8 cellular contexts compared by ENCODE assay signal in genomic region chr1:6208723-6209660, GRCh38. TPM values are rescaled to one million over a fixed set of nuclear protein-coding genes. Genes with fewer than 3 reads are reported as not detected.
DNase-seq lines count a peak whose midpoint lies in the region; ATAC-seq, FAIRE-seq and TF ChIP-seq lines count a peak whose summit lies in the region.

No MANE protein-coding gene starts in this region.

- H3K79me2 ChIP-seq in HepG2 (ENCODE audit: insufficient read depth, low read length), result no peaks in the 10 kb centered on the region
- H3K79me2 ChIP-seq in endothelial cell of umbilical vein (ENCODE audit: control insufficient read depth, insufficient read depth, low read length), result no peaks in the 10 kb centered on the region

- dilution Hi-C loops in endothelial cell of umbilical vein (cut with MboI; ENCODE audit: extremely low pct_ligation_motif_present, low sequenced_read_pairs), result no loop called here

- H3K27me3 Mint-ChIP-seq in T-helper 17 cell, result no peaks in the 10 kb centered on the region
- peaks cover 25 to 53% (median 25%) of the 10 kb centered on the region in 3 donors for H3K27me3 Mint-ChIP-seq in naive B cell

- no peaks in the 10 kb centered on the region for H4K20me1 ChIP-seq in HepG2 (ENCODE audit: insufficient read depth, low read length)
- H4K20me1 ChIP-seq in endothelial cell of umbilical vein (replicated peaks; ENCODE audit: control insufficient read depth, extremely low read depth, insufficient read depth, low read length), result no peaks in the 10 kb centered on the region

- no peak for DNase-seq in HepG2 (ENCODE audit: low spot score)
- peak in 1 of 3 donors; percentile 22 for DNase-seq in T-helper 17 cell
- peak; percentile 57 for DNase-seq in endothelial cell of umbilical vein (ENCODE audit: low read depth, low spot score)
- no peak for DNase-seq in naive B cell
- no peak for DNase-seq in DMS79 treated with DMSO at 0.1 percent for 48 hours (lab: John Stamatoyannopoulos, UW)
- DNase-seq in stimulated activated naive CD4-positive, alpha-beta T cell (lab: John Stamatoyannopoulos, UW), result no peak

- H3K9me3 ChIP-seq in liver (ENCODE audit: control insufficient read depth in 4 of 4, low read length in 3 of 4) (no peaks in the 10 kb centered on the region), HepG2 (ENCODE audit: low read length) (no peaks in the 10 kb centered on the region), T-helper 17 cell (ENCODE audit: control insufficient read depth, low read length, poor library complexity, severe bottlenecking) (no peaks in the 10 kb centered on the region), endothelial cell of umbilical vein (replicated peaks; ENCODE audit: control insufficient read depth, insufficient read depth, low read length) (no peaks in the 10 kb centered on the region)

- H3K9me3 Mint-ChIP-seq in naive B cell, result peaks cover 0 to 2% (median 0%) of the 10 kb centered on the region in 7 donors

- H3K27ac ChIP-seq in liver (ENCODE audit: low read depth in 1 of 2, low read length in 2 of 2) (no peak overlapping the region), HepG2 (ENCODE audit: extremely low read length, insufficient read depth, low read length) (no peak overlapping the region), endothelial cell of umbilical vein (ENCODE audit: insufficient read depth, low read depth, low read length) (no peak overlapping the region)

- H3K36me3 ChIP-seq in liver (ENCODE audit: control insufficient read depth in 4 of 4, insufficient read depth in 3 of 4, low read depth in 1 of 4, low read length in 3 of 4) (peaks cover 0 to 11% (median 7%) of the 10 kb centered on the region in 4 donors), HepG2 (replicated peaks in 1 of 2; ENCODE audit: control insufficient read depth in 1 of 2, insufficient read depth in 2 of 2, low read length in 2 of 2) (peaks cover 7 to 18% of the 10 kb centered on the region in 2 experiments; a peak in 4 of 5 replicates), endothelial cell of umbilical vein (ENCODE audit: control insufficient read depth in 2 of 2, extremely low read depth in 1 of 2, insufficient read depth in 2 of 2, low read length in 2 of 2) (no peaks in the 10 kb centered on the region)

- H3K36me3 Mint-ChIP-seq in T-helper 17 cell (ENCODE audit: low read depth), result no peaks in the 10 kb centered on the region
- no peaks in the 10 kb centered on the region for H3K36me3 Mint-ChIP-seq in naive B cell

- TF ChIP-seq POLR2A in HepG2 (IDR thresholded peaks at IDR 0.05; ENCODE audit: insufficient read depth in 1 of 2, low read depth in 2 of 2, low read length in 2 of 2) (no peak), endothelial cell of umbilical vein (IDR thresholded peaks at IDR 0.05; ENCODE audit: low read depth, low read length) (no peak)

- ATAC-seq in HepG2 (no peak), T-helper 17 cell (peak; percentile 29), naive B cell (ENCODE audit: low read depth in 2 of 2) (peak; percentile 47 to 49), GM21825 (IDR thresholded peaks at IDR 0.05; ENCODE audit: unreplicated experiment) (no peak)

- H3K4me3 ChIP-seq in liver (ENCODE audit: low read depth in 1 of 3, low read length in 3 of 3) (peak overlapping the region in 1 of 3 donors; percentile 20), HepG2 (replicated peaks in 1 of 3; ENCODE audit: insufficient read depth in 1 of 3, low read depth in 2 of 3, low read length in 3 of 3) (no peak overlapping the region), endothelial cell of umbilical vein (replicated peaks in 1 of 3; ENCODE audit: insufficient read depth in 1 of 3, low read depth in 1 of 3, low read length in 3 of 3) (peak overlapping the region in 2 of 3 experiments; percentile 39 to 45)

- H3K9ac ChIP-seq in liver (ENCODE audit: low read depth in 1 of 2, low read length in 2 of 2), result no peak overlapping the region
- H3K9ac ChIP-seq in HepG2 (ENCODE audit: insufficient read depth, low read depth, low read length), result no peak overlapping the region
- H3K9ac ChIP-seq in endothelial cell of umbilical vein (replicated peaks; ENCODE audit: extremely low read depth, insufficient read depth, low read length), result no peak overlapping the region

- 56% methylated on average over 99 of the region's 99 CpGs for WGBS in liver
- 98% methylated on average over 99 of the region's 99 CpGs for WGBS in HepG2 (ENCODE audit: low lambda C conversion rate)

- H3K4me1 Mint-ChIP-seq in T-helper 17 cell, result peaks cover 9% of the 10 kb centered on the region
- H3K4me1 Mint-ChIP-seq in naive B cell, result peaks cover 0 to 29% (median 10%) of the 10 kb centered on the region in 3 donors

- no peaks in the 10 kb centered on the region for H3K9me1 ChIP-seq in endothelial cell of umbilical vein (replicated peaks; ENCODE audit: control insufficient read depth, extremely low read depth, insufficient read depth, low read length)

- TF ChIP-seq CTCF in liver (IDR thresholded peaks at IDR 0.05; ENCODE audit: low read depth, low read length, missing input control) (peak; percentile 47), HepG2 (CRISPR knock-in tag; IDR thresholded peaks at IDR 0.05) (no peak), endothelial cell of umbilical vein (IDR thresholded peaks at IDR 0.05; ENCODE audit: extremely low read depth in 1 of 2, insufficient read depth in 1 of 2, low read depth in 1 of 2, low read length in 2 of 2) (peak; percentile 44 to 78)

- no peak overlapping the region for H3K4me2 ChIP-seq in HepG2 (ENCODE audit: low read depth, low read length)
- H3K4me2 ChIP-seq in endothelial cell of umbilical vein (ENCODE audit: insufficient read depth, low read length), result peak overlapping the region; percentile 54

- CTCF ChIA-PET in HepG2 (lab: Yijun Ruan, JAX; ENCODE audit: low intra/inter-chr PET ratio, low total read pairs) (no interaction called here), endothelial cell of umbilical vein (lab: Charles Lee) (interaction anchor here (0.6 to 3.3 kb wide), 6 partner anchors 11 to 156 kb away, joined by 3 to 26 read pairs (median 4); no protein-coding TSS in a partner anchor)

- peaks cover 3 to 29% (median 12%) of the 10 kb centered on the region in 4 donors for H3K4me1 ChIP-seq in liver (ENCODE audit: control insufficient read depth in 4 of 4, insufficient read depth in 4 of 4, low read length in 3 of 4)
- peaks cover 17% of the 10 kb centered on the region for H3K4me1 ChIP-seq in HepG2 (ENCODE audit: insufficient read depth, low read length)
- peaks cover 22% of the 10 kb centered on the region for H3K4me1 ChIP-seq in endothelial cell of umbilical vein (ENCODE audit: control insufficient read depth, extremely low read depth, insufficient read depth, low read length)

- POLR2A ChIA-PET in HepG2 (lab: Yijun Ruan, JAX), result no interaction called here
- POLR2A ChIA-PET in endothelial cell of umbilical vein (lab: Charles Lee), result no interaction called here

- in situ Hi-C loops in HepG2 (cut with HindIII; ENCODE audit: extremely low pct_ligation_motif_present, low pct_unique_long_range_greater_than_20kb), result no loop called here

- BruUV-seq in HepG2 (replicated peaks; lab: Mats Ljungman, UMichigan) (no TSS peak), endothelial cell of umbilical vein (replicated peaks; lab: Mats Ljungman, UMichigan) (no TSS peak)

- FAIRE-seq in HepG2 (lab: Jason Lieb, UNC) (no peak), endothelial cell of umbilical vein (lab: Jason Lieb, UNC) (peak; percentile 15)

- peak in 1 of 2 donors; percentile 16 for TF ChIP-seq RAD21 in liver (IDR thresholded peaks at IDR 0.05)
- no peak for TF ChIP-seq RAD21 in HepG2 (CRISPR knock-in tag; IDR thresholded peaks at IDR 0.05)

- H3K27me3 ChIP-seq in liver (ENCODE audit: control insufficient read depth in 4 of 4, insufficient read depth in 4 of 4, low read length in 3 of 4) (no peaks in the 10 kb centered on the region), HepG2 (ENCODE audit: control insufficient read depth in 1 of 2, insufficient read depth in 2 of 2, low read length in 2 of 2) (no peaks in the 10 kb centered on the region), endothelial cell of umbilical vein (ENCODE audit: control insufficient read depth in 2 of 2, insufficient read depth in 2 of 2, low read length in 2 of 2) (peaks cover 6 to 11% of the 10 kb centered on the region in 2 experiments)

- H3K4me3 Mint-ChIP-seq in T-helper 17 cell, result peak overlapping the region; percentile 83
- peak overlapping the region; percentile 45 to 83 (median 69) for H3K4me3 Mint-ChIP-seq in naive B cell

- H2AFZ ChIP-seq in HepG2 (ENCODE audit: low read length) (no peak overlapping the region), endothelial cell of umbilical vein (ENCODE audit: low read depth, low read length) (peak overlapping the region; percentile 96)

- intact Hi-C loops in HepG2 (cut with micrococcal nuclease; ENCODE audit: unreplicated experiment) (loop anchor here (10.0 kb wide), 1 partner anchor 624 kb away; no protein-coding TSS in a partner anchor), endothelial cell of umbilical vein (cut with micrococcal nuclease) (loop anchor here (2.0 kb wide), 1 partner anchor 184 kb away; the partner anchor contains the start of gene ACOT7)

- no peak overlapping the region for H3K27ac Mint-ChIP-seq in T-helper 17 cell
- H3K27ac Mint-ChIP-seq in naive B cell, result no peak overlapping the region

- TF ChIP-seq EP300 in HepG2 (IDR thresholded peaks at IDR 0.05; ENCODE audit: low read depth in 2 of 2, low read length in 2 of 2) (no peak), HepG2 (CRISPR knock-in tag; IDR thresholded peaks at IDR 0.05; ENCODE audit: borderline replicate concordance) (no peak)

RNA-seq across cellular contexts. Expression of gene RNF207, which starts 3.1 kb away (rescaled TPM):
- total RNA-seq in liver (10 to 100 TPM in 1 of 2 donors, 1 to 10 TPM in 1; 7.6 to 13.7 TPM), HepG2 (2016; rRNA removed; fragmentation: Illumina TruSeq; extraction: Trizol) (1.7 and 9.8 TPM in 2 replicates), T-helper 17 cell (10 to 100 TPM; 17.7 to 25.9 TPM), endothelial cell of umbilical vein (2.4 and 8.2 TPM in 2 replicates)
- polyA plus RNA-seq in liver (1 to 10 TPM; 3.3 to 4.0 TPM), HepG2 (2011; rRNA removed) (15.9 and 17.9 TPM in 2 replicates), endothelial cell of umbilical vein (3.2 and 9.6 TPM in 2 replicates), naive B cell (ENCODE audit: low read depth in 6 of 6) (under 1 TPM in 4 of 6 donors, not detected in 2; 0.12 to 0.61 (median 0.26) TPM)
- 2.0 and 3.0 TPM in 2 replicates for total RNA-seq in HepG2 (2016; cell fraction: cytosol; rRNA removed; fragmentation: Illumina TruSeq; extraction: Trizol; ENCODE audit: low read depth)
- 2.1 and 8.9 TPM in 2 replicates for total RNA-seq in HepG2 (2016; cell fraction: insoluble cytoplasmic fraction; rRNA removed; fragmentation: Illumina TruSeq; extraction: Trizol)
- 2.4 and 2.5 TPM in 2 replicates for total RNA-seq in HepG2 (2016; cell fraction: membrane; rRNA removed; fragmentation: Illumina TruSeq; extraction: Trizol)
- total RNA-seq in HepG2 (2016; cell fraction: nucleus; rRNA removed; fragmentation: Illumina TruSeq; extraction: Trizol), result 14.8 and 17.7 TPM in 2 replicates
- 3.1 and 5.5 TPM in 2 replicates for polyA plus RNA-seq in HepG2 (2011; cell fraction: cytosol; rRNA removed)
- polyA plus RNA-seq in HepG2 (2011; cell fraction: nucleus; rRNA removed), result 282 and 411 TPM in 2 replicates
- 3.9 and 4.0 TPM in 2 replicates for polyA plus RNA-seq in HepG2 (2012)
- 0.45 and 0.62 TPM in 2 replicates for polyA plus RNA-seq in HepG2 (2016; cell fraction: cytosol; fragmentation: Illumina TruSeq; extraction: Trizol; ENCODE audit: low read depth)
- polyA plus RNA-seq in HepG2 (2016; cell fraction: insoluble cytoplasmic fraction; fragmentation: Illumina TruSeq; extraction: Trizol; ENCODE audit: low read depth), result 1.8 and 3.9 TPM in 2 replicates
- 0.85 and 1.2 TPM in 2 replicates for polyA plus RNA-seq in HepG2 (2016; cell fraction: membrane; fragmentation: Illumina TruSeq; extraction: Trizol; ENCODE audit: low read depth)
- 47.0 and 48.9 TPM in 2 replicates for polyA plus RNA-seq in HepG2 (2016; cell fraction: nucleus; fragmentation: Illumina TruSeq; extraction: Trizol; ENCODE audit: insufficient read depth, low read depth)
- polyA minus RNA-seq in HepG2 (2011; rRNA and poly(A)+ RNA removed; ENCODE audit: low replicate concordance), result 16.5 and 27.5 TPM in 2 replicates
- 2.5 TPM in 2 replicates for polyA minus RNA-seq in HepG2 (2011; cell fraction: cytosol; rRNA and poly(A)+ RNA removed)
- polyA minus RNA-seq in HepG2 (2011; cell fraction: nucleus; rRNA and poly(A)+ RNA removed), result 30.0 and 38.2 TPM in 2 replicates
- polyA plus RNA-seq in endothelial cell of umbilical vein (2011; cell fraction: cytosol; rRNA removed), result 1.0 and 1.4 TPM in 2 replicates
- polyA plus RNA-seq in endothelial cell of umbilical vein (2011; cell fraction: nucleus; rRNA removed), result 26.1 and 37.3 TPM in 2 replicates
- polyA plus RNA-seq in endothelial cell of umbilical vein (2012), result 4.9 and 6.1 TPM in 2 replicates
- 3.3 and 3.7 TPM in 2 replicates for polyA minus RNA-seq in endothelial cell of umbilical vein
- polyA minus RNA-seq in endothelial cell of umbilical vein (2011; cell fraction: cytosol; rRNA and poly(A)+ RNA removed), result 7.6 TPM
- polyA minus RNA-seq in endothelial cell of umbilical vein (2011; cell fraction: nucleus; rRNA and poly(A)+ RNA removed), result 4.1 and 7.0 TPM in 2 replicates

RNA-seq across cellular contexts. Expression of gene RPL22, which starts 9.6 kb away (rescaled TPM):
- total RNA-seq in liver, result 10 to 100 TPM; 38.9 to 77.9 TPM
- polyA plus RNA-seq in liver, result 100 to 1,000 TPM in 1 of 2 donors, 10 to 100 TPM in 1; 76.7 to 105 TPM
- total RNA-seq in HepG2 (2016; rRNA removed; fragmentation: Illumina TruSeq; extraction: Trizol), result 545 and 787 TPM in 2 replicates
- 342 and 387 TPM in 2 replicates for total RNA-seq in HepG2 (2016; cell fraction: cytosol; rRNA removed; fragmentation: Illumina TruSeq; extraction: Trizol; ENCODE audit: low read depth)
- total RNA-seq in HepG2 (2016; cell fraction: insoluble cytoplasmic fraction; rRNA removed; fragmentation: Illumina TruSeq; extraction: Trizol), result 525 and 788 TPM in 2 replicates
- 707 and 829 TPM in 2 replicates for total RNA-seq in HepG2 (2016; cell fraction: membrane; rRNA removed; fragmentation: Illumina TruSeq; extraction: Trizol)
- 180 and 186 TPM in 2 replicates for total RNA-seq in HepG2 (2016; cell fraction: nucleus; rRNA removed; fragmentation: Illumina TruSeq; extraction: Trizol)
- 146 and 214 TPM in 2 replicates for polyA plus RNA-seq in HepG2 (2011; rRNA removed)
- 92.5 and 127 TPM in 2 replicates for polyA plus RNA-seq in HepG2 (2011; cell fraction: cytosol; rRNA removed)
- polyA plus RNA-seq in HepG2 (2011; cell fraction: nucleus; rRNA removed), result 29.2 and 40.5 TPM in 2 replicates
- polyA plus RNA-seq in HepG2 (2012), result 1,228 and 1,771 TPM in 2 replicates
- 1,048 and 1,064 TPM in 2 replicates for polyA plus RNA-seq in HepG2 (2016; cell fraction: cytosol; fragmentation: Illumina TruSeq; extraction: Trizol; ENCODE audit: low read depth)
- 1,078 and 1,177 TPM in 2 replicates for polyA plus RNA-seq in HepG2 (2016; cell fraction: insoluble cytoplasmic fraction; fragmentation: Illumina TruSeq; extraction: Trizol; ENCODE audit: low read depth)
- 1,296 and 1,373 TPM in 2 replicates for polyA plus RNA-seq in HepG2 (2016; cell fraction: membrane; fragmentation: Illumina TruSeq; extraction: Trizol; ENCODE audit: low read depth)
- polyA plus RNA-seq in HepG2 (2016; cell fraction: nucleus; fragmentation: Illumina TruSeq; extraction: Trizol; ENCODE audit: insufficient read depth, low read depth), result 473 and 475 TPM in 2 replicates
- polyA minus RNA-seq in HepG2 (2011; rRNA and poly(A)+ RNA removed; ENCODE audit: low replicate concordance), result 12.9 and 31.5 TPM in 2 replicates
- polyA minus RNA-seq in HepG2 (2011; cell fraction: cytosol; rRNA and poly(A)+ RNA removed), result 48.1 and 62.3 TPM in 2 replicates
- 53.2 and 59.9 TPM in 2 replicates for polyA minus RNA-seq in HepG2 (2011; cell fraction: nucleus; rRNA and poly(A)+ RNA removed)
- 100 to 1,000 TPM; 510 to 543 TPM for total RNA-seq in T-helper 17 cell
- total RNA-seq in endothelial cell of umbilical vein, result 343 and 372 TPM in 2 replicates
- polyA plus RNA-seq in endothelial cell of umbilical vein, result 52.2 and 71.2 TPM in 2 replicates
- 202 and 204 TPM in 2 replicates for polyA plus RNA-seq in endothelial cell of umbilical vein (2011; cell fraction: cytosol; rRNA removed)
- 46.2 and 77.5 TPM in 2 replicates for polyA plus RNA-seq in endothelial cell of umbilical vein (2011; cell fraction: nucleus; rRNA removed)
- 955 and 1,170 TPM in 2 replicates for polyA plus RNA-seq in endothelial cell of umbilical vein (2012)
- polyA minus RNA-seq in endothelial cell of umbilical vein, result 30.2 and 35.8 TPM in 2 replicates
- polyA minus RNA-seq in endothelial cell of umbilical vein (2011; cell fraction: cytosol; rRNA and poly(A)+ RNA removed), result 58.0 TPM
- 26.7 and 34.6 TPM in 2 replicates for polyA minus RNA-seq in endothelial cell of umbilical vein (2011; cell fraction: nucleus; rRNA and poly(A)+ RNA removed)
- 100 to 1,000 TPM; 148 to 237 (median 187) TPM for polyA plus RNA-seq in naive B cell (ENCODE audit: low read depth in 6 of 6)

RNA-seq across cellular contexts. Expression of gene ICMT, which starts 26.8 kb away (rescaled TPM):
- 10 to 100 TPM; 26.8 to 38.2 TPM for total RNA-seq in liver
- polyA plus RNA-seq in liver, result 10 to 100 TPM in 1 of 2 donors, 1 to 10 TPM in 1; 7.1 to 16.8 TPM
- 61.7 and 69.7 TPM in 2 replicates for total RNA-seq in HepG2 (2016; rRNA removed; fragmentation: Illumina TruSeq; extraction: Trizol)
- total RNA-seq in HepG2 (2016; cell fraction: cytosol; rRNA removed; fragmentation: Illumina TruSeq; extraction: Trizol; ENCODE audit: low read depth), result 23.7 and 29.8 TPM in 2 replicates
- total RNA-seq in HepG2 (2016; cell fraction: insoluble cytoplasmic fraction; rRNA removed; fragmentation: Illumina TruSeq; extraction: Trizol), result 60.0 and 68.5 TPM in 2 replicates
- 90.0 and 91.4 TPM in 2 replicates for total RNA-seq in HepG2 (2016; cell fraction: membrane; rRNA removed; fragmentation: Illumina TruSeq; extraction: Trizol)
- 45.6 and 50.8 TPM in 2 replicates for total RNA-seq in HepG2 (2016; cell fraction: nucleus; rRNA removed; fragmentation: Illumina TruSeq; extraction: Trizol)
- 23.1 and 24.6 TPM in 2 replicates for polyA plus RNA-seq in HepG2 (2011; rRNA removed)
- 23.8 and 31.3 TPM in 2 replicates for polyA plus RNA-seq in HepG2 (2011; cell fraction: cytosol; rRNA removed)
- polyA plus RNA-seq in HepG2 (2011; cell fraction: nucleus; rRNA removed), result 8.9 and 10.8 TPM in 2 replicates
- polyA plus RNA-seq in HepG2 (2012), result 26.0 and 27.3 TPM in 2 replicates
- polyA plus RNA-seq in HepG2 (2016; cell fraction: cytosol; fragmentation: Illumina TruSeq; extraction: Trizol; ENCODE audit: low read depth), result 38.8 and 46.6 TPM in 2 replicates
- polyA plus RNA-seq in HepG2 (2016; cell fraction: insoluble cytoplasmic fraction; fragmentation: Illumina TruSeq; extraction: Trizol; ENCODE audit: low read depth), result 66.5 and 67.0 TPM in 2 replicates
- 87.3 and 91.3 TPM in 2 replicates for polyA plus RNA-seq in HepG2 (2016; cell fraction: membrane; fragmentation: Illumina TruSeq; extraction: Trizol; ENCODE audit: low read depth)
- polyA plus RNA-seq in HepG2 (2016; cell fraction: nucleus; fragmentation: Illumina TruSeq; extraction: Trizol; ENCODE audit: insufficient read depth, low read depth), result 77.9 and 79.1 TPM in 2 replicates
- 42.4 and 109 TPM in 2 replicates for polyA minus RNA-seq in HepG2 (2011; rRNA and poly(A)+ RNA removed; ENCODE audit: low replicate concordance)
- 24.0 and 31.1 TPM in 2 replicates for polyA minus RNA-seq in HepG2 (2011; cell fraction: cytosol; rRNA and poly(A)+ RNA removed)
- polyA minus RNA-seq in HepG2 (2011; cell fraction: nucleus; rRNA and poly(A)+ RNA removed), result 12.5 and 14.2 TPM in 2 replicates
- total RNA-seq in T-helper 17 cell, result 10 to 100 TPM in 1 of 2 donors, 1 to 10 TPM in 1; 9.8 to 10.2 TPM
- 66.4 and 66.5 TPM in 2 replicates for total RNA-seq in endothelial cell of umbilical vein
- 35.5 and 39.2 TPM in 2 replicates for polyA plus RNA-seq in endothelial cell of umbilical vein
- 35.0 and 38.0 TPM in 2 replicates for polyA plus RNA-seq in endothelial cell of umbilical vein (2011; cell fraction: cytosol; rRNA removed)
- 15.3 and 20.9 TPM in 2 replicates for polyA plus RNA-seq in endothelial cell of umbilical vein (2011; cell fraction: nucleus; rRNA removed)
- polyA plus RNA-seq in endothelial cell of umbilical vein (2012), result 36.2 and 57.3 TPM in 2 replicates
- polyA minus RNA-seq in endothelial cell of umbilical vein, result 62.1 and 66.7 TPM in 2 replicates
- polyA minus RNA-seq in endothelial cell of umbilical vein (2011; cell fraction: cytosol; rRNA and poly(A)+ RNA removed), result 68.8 TPM
- polyA minus RNA-seq in endothelial cell of umbilical vein (2011; cell fraction: nucleus; rRNA and poly(A)+ RNA removed), result 10.9 and 12.2 TPM in 2 replicates
- polyA plus RNA-seq in naive B cell (ENCODE audit: low read depth in 6 of 6), result 10 to 100 TPM in 4 of 6 donors, 1 to 10 TPM in 2; 5.4 to 16.2 (median 11.6) TPM

RNA-seq across cellular contexts. Expression of gene CHD5, which starts 28.9 kb away (rescaled TPM):
- total RNA-seq in liver, result under 1 TPM; under 0.01 to 0.08 TPM
- not detected for polyA plus RNA-seq in liver
- total RNA-seq in HepG2 (2016; rRNA removed; fragmentation: Illumina TruSeq; extraction: Trizol), result 0.02 TPM in 1 of 2 replicates, not detected in the other
- total RNA-seq in HepG2 (2016; cell fraction: cytosol; rRNA removed; fragmentation: Illumina TruSeq; extraction: Trizol; ENCODE audit: low read depth), result not detected in 2 replicates
- 0.11 TPM in 1 of 2 replicates, not detected in the other for total RNA-seq in HepG2 (2016; cell fraction: insoluble cytoplasmic fraction; rRNA removed; fragmentation: Illumina TruSeq; extraction: Trizol)
- total RNA-seq in HepG2 (2016; cell fraction: membrane; rRNA removed; fragmentation: Illumina TruSeq; extraction: Trizol), result not detected in 2 replicates
- 0.09 TPM in 1 of 2 replicates, not detected in the other for total RNA-seq in HepG2 (2016; cell fraction: nucleus; rRNA removed; fragmentation: Illumina TruSeq; extraction: Trizol)
- 0.09 and 0.21 TPM in 2 replicates for polyA plus RNA-seq in HepG2 (2011; rRNA removed)
- 0.03 TPM in 1 of 2 replicates, not detected in the other for polyA plus RNA-seq in HepG2 (2011; cell fraction: cytosol; rRNA removed)
- polyA plus RNA-seq in HepG2 (2011; cell fraction: nucleus; rRNA removed), result 0.42 and 0.51 TPM in 2 replicates
- 0.03 and 0.05 TPM in 2 replicates for polyA plus RNA-seq in HepG2 (2012)
- polyA plus RNA-seq in HepG2 (2016; cell fraction: cytosol; fragmentation: Illumina TruSeq; extraction: Trizol; ENCODE audit: low read depth), result not detected in 2 replicates
- polyA plus RNA-seq in HepG2 (2016; cell fraction: insoluble cytoplasmic fraction; fragmentation: Illumina TruSeq; extraction: Trizol; ENCODE audit: low read depth), result not detected in 2 replicates
- polyA plus RNA-seq in HepG2 (2016; cell fraction: membrane; fragmentation: Illumina TruSeq; extraction: Trizol; ENCODE audit: low read depth), result not detected in 2 replicates
- 0.10 and 0.29 TPM in 2 replicates for polyA plus RNA-seq in HepG2 (2016; cell fraction: nucleus; fragmentation: Illumina TruSeq; extraction: Trizol; ENCODE audit: insufficient read depth, low read depth)
- 0.10 and 0.56 TPM in 2 replicates for polyA minus RNA-seq in HepG2 (2011; rRNA and poly(A)+ RNA removed; ENCODE audit: low replicate concordance)
- polyA minus RNA-seq in HepG2 (2011; cell fraction: cytosol; rRNA and poly(A)+ RNA removed), result not detected in 2 replicates
- polyA minus RNA-seq in HepG2 (2011; cell fraction: nucleus; rRNA and poly(A)+ RNA removed), result 0.13 and 0.50 TPM in 2 replicates
- under 1 TPM; 0.12 to 0.63 TPM for total RNA-seq in T-helper 17 cell
- total RNA-seq in endothelial cell of umbilical vein, result 0.11 and 0.14 TPM in 2 replicates
- 0.03 and 0.04 TPM in 2 replicates for polyA plus RNA-seq in endothelial cell of umbilical vein
- polyA plus RNA-seq in endothelial cell of umbilical vein (2011; cell fraction: cytosol; rRNA removed), result 0.03 TPM in 1 of 2 replicates, not detected in the other
- polyA plus RNA-seq in endothelial cell of umbilical vein (2011; cell fraction: nucleus; rRNA removed), result 0.39 and 0.45 TPM in 2 replicates
- 0.05 and 0.07 TPM in 2 replicates for polyA plus RNA-seq in endothelial cell of umbilical vein (2012)
- polyA minus RNA-seq in endothelial cell of umbilical vein, result not detected in 2 replicates
- polyA minus RNA-seq in endothelial cell of umbilical vein (2011; cell fraction: cytosol; rRNA and poly(A)+ RNA removed), result not detected
- 0.10 and 0.14 TPM in 2 replicates for polyA minus RNA-seq in endothelial cell of umbilical vein (2011; cell fraction: nucleus; rRNA and poly(A)+ RNA removed)
- not detected for polyA plus RNA-seq in naive B cell (ENCODE audit: low read depth in 6 of 6)

RNA-seq across cellular contexts. Expression of gene HES3, which starts 35.0 kb away (rescaled TPM):
- total RNA-seq in liver, result not detected
- not detected for polyA plus RNA-seq in liver
- not detected in 2 replicates for total RNA-seq in HepG2 (2016; rRNA removed; fragmentation: Illumina TruSeq; extraction: Trizol)
- total RNA-seq in HepG2 (2016; cell fraction: cytosol; rRNA removed; fragmentation: Illumina TruSeq; extraction: Trizol; ENCODE audit: low read depth), result not detected in 2 replicates
- total RNA-seq in HepG2 (2016; cell fraction: insoluble cytoplasmic fraction; rRNA removed; fragmentation: Illumina TruSeq; extraction: Trizol), result not detected in 2 replicates
- not detected in 2 replicates for total RNA-seq in HepG2 (2016; cell fraction: membrane; rRNA removed; fragmentation: Illumina TruSeq; extraction: Trizol)
- not detected in 2 replicates for total RNA-seq in HepG2 (2016; cell fraction: nucleus; rRNA removed; fragmentation: Illumina TruSeq; extraction: Trizol)
- not detected in 2 replicates for polyA plus RNA-seq in HepG2 (2011; rRNA removed)
- not detected in 2 replicates for polyA plus RNA-seq in HepG2 (2011; cell fraction: cytosol; rRNA removed)
- not detected in 2 replicates for polyA plus RNA-seq in HepG2 (2011; cell fraction: nucleus; rRNA removed)
- not detected in 2 replicates for polyA plus RNA-seq in HepG2 (2012)
- polyA plus RNA-seq in HepG2 (2016; cell fraction: cytosol; fragmentation: Illumina TruSeq; extraction: Trizol; ENCODE audit: low read depth), result not detected in 2 replicates
- polyA plus RNA-seq in HepG2 (2016; cell fraction: insoluble cytoplasmic fraction; fragmentation: Illumina TruSeq; extraction: Trizol; ENCODE audit: low read depth), result not detected in 2 replicates
- not detected in 2 replicates for polyA plus RNA-seq in HepG2 (2016; cell fraction: membrane; fragmentation: Illumina TruSeq; extraction: Trizol; ENCODE audit: low read depth)
- polyA plus RNA-seq in HepG2 (2016; cell fraction: nucleus; fragmentation: Illumina TruSeq; extraction: Trizol; ENCODE audit: insufficient read depth, low read depth), result not detected in 2 replicates
- not detected in 2 replicates for polyA minus RNA-seq in HepG2 (2011; rRNA and poly(A)+ RNA removed; ENCODE audit: low replicate concordance)
- polyA minus RNA-seq in HepG2 (2011; cell fraction: cytosol; rRNA and poly(A)+ RNA removed), result not detected in 2 replicates
- polyA minus RNA-seq in HepG2 (2011; cell fraction: nucleus; rRNA and poly(A)+ RNA removed), result not detected in 2 replicates
- total RNA-seq in T-helper 17 cell, result not detected
- total RNA-seq in endothelial cell of umbilical vein, result not detected in 2 replicates
- not detected in 2 replicates for polyA plus RNA-seq in endothelial cell of umbilical vein
- not detected in 2 replicates for polyA plus RNA-seq in endothelial cell of umbilical vein (2011; cell fraction: cytosol; rRNA removed)
- not detected in 2 replicates for polyA plus RNA-seq in endothelial cell of umbilical vein (2011; cell fraction: nucleus; rRNA removed)
- not detected in 2 replicates for polyA plus RNA-seq in endothelial cell of umbilical vein (2012)
- not detected in 2 replicates for polyA minus RNA-seq in endothelial cell of umbilical vein
- polyA minus RNA-seq in endothelial cell of umbilical vein (2011; cell fraction: cytosol; rRNA and poly(A)+ RNA removed), result not detected
- polyA minus RNA-seq in endothelial cell of umbilical vein (2011; cell fraction: nucleus; rRNA and poly(A)+ RNA removed), result not detected in 2 replicates
- polyA plus RNA-seq in naive B cell (ENCODE audit: low read depth in 6 of 6), result not detected

Comparison
In these comparisons a context has a peak if more than half of its experiments do, and no peak if none do; other contexts are left out.
1. H3K4me3 ChIP-seq: peak in endothelial cell of umbilical vein (2 of 3); none in HepG2 (0 of 3).
2. ATAC-seq: peak in T-helper 17 cell (single experiment) and naive B cell (2 of 2); none in HepG2 (single experiment) and GM21825 (single experiment).